In the genomic region with DNA sequence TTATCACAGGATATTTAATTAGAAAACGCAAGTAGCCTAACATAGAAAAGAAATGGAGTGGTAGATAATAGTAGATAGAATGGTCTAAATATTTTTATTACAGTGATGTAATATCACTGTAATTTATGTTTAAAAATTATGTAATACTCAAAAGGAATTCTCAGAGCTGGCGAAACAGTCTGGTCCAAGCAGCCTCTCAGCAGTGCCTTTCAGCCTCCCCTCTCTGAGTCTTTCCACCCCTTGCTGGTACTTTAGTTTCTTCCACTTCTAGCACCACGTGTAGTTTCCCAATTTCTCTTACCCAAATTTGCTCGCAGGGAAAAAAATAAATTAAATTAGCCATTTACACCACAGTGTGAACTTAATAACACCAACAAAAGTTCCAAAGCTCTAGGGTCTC, we compare ENCODE assay signal across 18 cellular contexts. TPM values are rescaled to one million over a fixed set of nuclear protein-coding genes. Genes with fewer than 3 reads are reported as not detected.
"Had no signal": no experiment of that assay in that cellular context is flagged by ENCODE, and none has a peak within 500 bp of the region (broad histone marks: within the 10 kb centered on the region; RNA-seq: fewer than 3 reads in every experiment).

No MANE protein-coding gene starts in this region.

- ATAC-seq: T-cell had no signal

- H3K9me3 ChIP-seq: ovary, SK-N-SH, transverse colon had no signal

- H3K36me3 ChIP-seq: ovary, transverse colon had no signal

- H3K27me3 ChIP-seq: dorsolateral prefrontal cortex, ovary, transverse colon had no signal

- H3K27ac ChIP-seq: dorsolateral prefrontal cortex, ovary had no signal

- DNase-seq: activated CD4-positive, alpha-beta T cell treated with anti-CD3 and anti-CD28 coated beads, Interleukin-2, amount 50 U/mL, for 1 hour; activated CD8-positive, alpha-beta memory T cell treated with anti-CD3 and anti-CD28 coated beads for 24 hours; activated gamma-delta T cell treated with Interleukin-2 at 50 U/mL for 16 hours; activated naive CD8-positive, alpha-beta T cell treated with anti-CD3 and anti-CD28 coated beads for 36 hours; anterior cingulate cortex; dorsolateral prefrontal cortex; endodermal cell; midbrain; ovary; SK-N-SH; stimulated activated CD4-positive, alpha-beta T cell treated with anti-CD3 and anti-CD28 coated beads, Interleukin-15, amount 100 ng/mL, for 24 hours; stimulated activated CD4-positive, alpha-beta T cell treated with anti-CD3 and anti-CD28 coated beads, Interleukin-4, amount 100 ng/mL, for 1 hour; stimulated activated naive CD4-positive, alpha-beta T cell treated with Interleukin-2 at 50 U/mL for 16 hours; T-cell; T-helper 9 cell; transverse colon had no signal

- H3K4me3 ChIP-seq: dorsolateral prefrontal cortex, ovary, transverse colon had no signal

RNA-seq across cellular contexts. Expression of a gene that starts 32.0 kb away (rescaled TPM):
- total RNA-seq: activated naive CD8-positive, alpha-beta T cell treated with anti-CD3 and anti-CD28 coated beads for 36 hours; kidney epithelial cell; lung microvascular endothelial cell; T-cell had no signal
